ENCODE assay signal across 8 cellular contexts in genomic region chr11:34613462-34614183, GRCh38. TPM values are rescaled to one million over a fixed set of nuclear protein-coding genes. Genes with fewer than 3 reads are reported as not detected.
DNase-seq lines count a peak whose midpoint lies in the region; ATAC-seq lines count a peak whose summit lies in the region.

No MANE protein-coding gene starts in this region.

- H3K27ac Mint-ChIP-seq in activated T-helper 17 cell treated with anti-CD3 and anti-CD28 coated beads, Interleukin-2, amount 50 U/mL, for 72 hours: no peak overlapping the region

- H3K36me3 Mint-ChIP-seq in activated T-helper 17 cell treated with anti-CD3 and anti-CD28 coated beads, Interleukin-2, amount 50 U/mL, for 72 hours (ENCODE audit: low read depth): no peaks in the 10 kb centered on the region

- H4K20me1 ChIP-seq in Karpas-422 (ENCODE audit: insufficient read depth, low read depth, low read length): no peaks in the 10 kb centered on the region

- H3K4me1 ChIP-seq in Karpas-422 (ENCODE audit: low read length): no peaks in the 10 kb centered on the region

- H3K27me3 ChIP-seq in Karpas-422 (ENCODE audit: low read length) (no peaks in the 10 kb centered on the region), MG63 (no peaks in the 10 kb centered on the region)

- ATAC-seq in GM18498 (IDR thresholded peaks at IDR 0.05; ENCODE audit: unreplicated experiment) (peak; percentile 86), GM19438 (IDR thresholded peaks at IDR 0.05; ENCODE audit: low read depth, unreplicated experiment) (peak; percentile 82), HG03103 (IDR thresholded peaks at IDR 0.05; ENCODE audit: low read depth, unreplicated experiment) (peak; percentile 88)
- peak; percentile 73 for ATAC-seq in activated T-helper 17 cell treated with anti-CD3 and anti-CD28 coated beads, Interleukin-2, amount 50 U/mL, for 72 hours (replicated peaks)

- H2AFZ ChIP-seq in Karpas-422 (ENCODE audit: low read length): no peak overlapping the region

- H3K4me1 Mint-ChIP-seq in activated T-helper 17 cell treated with anti-CD3 and anti-CD28 coated beads, Interleukin-2, amount 50 U/mL, for 72 hours: peaks cover 13% of the 10 kb centered on the region

- H3K9me3 ChIP-seq in Karpas-422 (ENCODE audit: low read length): no peaks in the 10 kb centered on the region
- H3K9me3 ChIP-seq in MG63: no peaks in the 10 kb centered on the region

- no peaks in the 10 kb centered on the region for H3K36me3 ChIP-seq in Karpas-422 (ENCODE audit: insufficient read depth, low read length)
- no peaks in the 10 kb centered on the region for H3K36me3 ChIP-seq in MG63

- no peak for DNase-seq in NCI-H510A treated with DMSO at 0.1 percent for 48 hours (lab: John Stamatoyannopoulos, UW)
- DNase-seq in activated CD4-positive, alpha-beta T cell treated with anti-CD3 and anti-CD28 coated beads for 48 hours: no peak
- no peak for DNase-seq in Karpas-422
- DNase-seq in MG63: no peak

- H3K27me3 Mint-ChIP-seq in activated T-helper 17 cell treated with anti-CD3 and anti-CD28 coated beads, Interleukin-2, amount 50 U/mL, for 72 hours: peaks cover 8% of the 10 kb centered on the region

- H3K4me2 ChIP-seq in Karpas-422 (ENCODE audit: low read depth, low read length, poor library complexity, severe bottlenecking): no peak overlapping the region

- H3K9me2 ChIP-seq in Karpas-422 (replicated peaks; ENCODE audit: insufficient read depth, low read length): no peaks in the 10 kb centered on the region

- H3K4me3 ChIP-seq in Karpas-422 (ENCODE audit: low read length) (no peak overlapping the region), MG63 (no peak overlapping the region)

- peak overlapping the region; percentile 6 for H3K4me3 Mint-ChIP-seq in activated T-helper 17 cell treated with anti-CD3 and anti-CD28 coated beads, Interleukin-2, amount 50 U/mL, for 72 hours

- no peaks in the 10 kb centered on the region for H3K79me2 ChIP-seq in Karpas-422 (ENCODE audit: low read length)

- no peak overlapping the region for H3K9ac ChIP-seq in Karpas-422 (ENCODE audit: low read length)

- no peaks in the 10 kb centered on the region for H3K9me3 Mint-ChIP-seq in activated T-helper 17 cell treated with anti-CD3 and anti-CD28 coated beads, Interleukin-2, amount 50 U/mL, for 72 hours

- no peak overlapping the region for H3K27ac ChIP-seq in Karpas-422 (ENCODE audit: low read length)

RNA-seq across cellular contexts. Expression of gene EHF, which starts 7.3 kb away (rescaled TPM):
- under 1 TPM in 1 of 2 donors, not detected in 1; 0.35 TPM for total RNA-seq in activated T-helper 17 cell treated with anti-CD3 and anti-CD28 coated beads, Interleukin-2, amount 50 U/mL, for 72 hours
- total RNA-seq in Karpas-422 (2014; rRNA removed; shearing (Covaris generic); ENCODE audit: low replicate concordance): not detected in 2 replicates
- total RNA-seq in MG63 (2014; rRNA removed; shearing (Covaris generic); ENCODE audit: low replicate concordance): 1.2 and 6.0 TPM in 2 replicates
